Comparison of ENCODE assay signal across 8 cellular contexts in the genomic region with DNA sequence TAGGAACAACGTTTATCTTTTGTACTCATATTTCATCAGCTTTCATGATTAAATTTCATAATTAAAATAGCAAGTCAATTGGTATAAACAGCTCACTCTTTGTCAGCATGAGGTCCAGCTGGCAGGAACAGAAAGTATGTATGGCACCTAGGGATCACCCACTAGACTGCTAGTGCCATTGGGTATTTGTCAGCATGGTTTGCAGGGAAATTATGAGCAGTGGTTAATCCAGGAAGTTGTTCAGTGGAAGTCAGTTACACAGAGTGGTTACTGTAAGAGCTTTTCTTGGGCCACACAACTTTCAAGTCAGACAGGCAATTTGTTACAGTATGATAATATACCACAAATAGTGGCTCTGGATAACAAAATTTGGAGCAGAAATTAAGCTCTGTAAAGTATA.
A peak's percentile ranks its signal among the peaks of the same experiment; 100 is the strongest.
DNase-seq lines count a peak whose midpoint lies in the region; ATAC-seq, FAIRE-seq and TF ChIP-seq lines count a peak whose summit lies in the region.
"Had no signal": no experiment of that assay in that cellular context is flagged by ENCODE, and none has a peak within 500 bp of the region (broad histone marks: within the 10 kb centered on the region; RNA-seq: fewer than 3 reads in every experiment).

No MANE protein-coding gene starts in this region.

- POLR2A ChIA-PET in naive thymus-derived CD4-positive, alpha-beta T cell (lab: Charles Lee) = no interaction called here

- H3K4me1 ChIP-seq in MM.1S (ENCODE audit: low read length) = 0 out of 2 replicates have a peak, but pooled peaks cover 8% of the 10 kb centered on the region
- peaks cover 6 to 11% of the 10 kb centered on the region in 2 donors for H3K4me1 ChIP-seq in naive thymus-derived CD4-positive, alpha-beta T cell (ENCODE audit: control insufficient read depth in 2 of 2, insufficient read depth in 2 of 2, low read length in 2 of 2)
- peaks cover 33% of the 10 kb centered on the region for H3K4me1 ChIP-seq in neural progenitor cell

- H3K27me3 ChIP-seq in MM.1S (replicated peaks; ENCODE audit: insufficient read depth, low read length) = no peaks in the 10 kb centered on the region
- H3K27me3 ChIP-seq in naive thymus-derived CD4-positive, alpha-beta T cell (ENCODE audit: control insufficient read depth in 2 of 2, insufficient read depth in 2 of 2, low read length in 2 of 2) = no peaks in the 10 kb centered on the region
- H3K27me3 ChIP-seq in neural progenitor cell = no peaks in the 10 kb centered on the region

- H2AFZ ChIP-seq in MM.1S (ENCODE audit: low read length) = no peak overlapping the region
- no peak overlapping the region for H2AFZ ChIP-seq in neural progenitor cell (replicated peaks)

- peak overlapping the region; percentile 56 for H3K27ac Mint-ChIP-seq in activated naive CD8-positive, alpha-beta T cell treated with anti-CD3 and anti-CD28 coated beads for 36 hours
- peak overlapping the region in 7 of 9 donors; percentile 42 to 76 (median 54) for H3K27ac Mint-ChIP-seq in naive thymus-derived CD4-positive, alpha-beta T cell
- H3K27ac Mint-ChIP-seq in neural progenitor cell = no peak overlapping the region
- H3K27ac Mint-ChIP-seq: progenitor cell of endocrine pancreas had no signal

- FAIRE-seq in GM12892 (lab: Jason Lieb, UNC) = peak; percentile 62

- intact Hi-C loops in naive thymus-derived CD4-positive, alpha-beta T cell (cut with micrococcal nuclease) = loop anchor here in 1 of 2 donors (5.0 kb wide), 2 partner anchors 35 to 270 kb away; a partner anchor contains a TSS

- H3K27ac ChIP-seq in MM.1S (ENCODE audit: low read length) (no peak overlapping the region), neural progenitor cell (no peak overlapping the region)
- H3K27ac ChIP-seq in naive thymus-derived CD4-positive, alpha-beta T cell (ENCODE audit: low read depth, low read length) = no peak overlapping the region

- H4K20me1 ChIP-seq in MM.1S (ENCODE audit: insufficient read depth, low read length) (no peaks in the 10 kb centered on the region), neural progenitor cell (ENCODE audit: low read depth) (no peaks in the 10 kb centered on the region)

- no peaks in the 10 kb centered on the region for H3K9me3 Mint-ChIP-seq in activated naive CD8-positive, alpha-beta T cell treated with anti-CD3 and anti-CD28 coated beads for 36 hours
- peaks cover 0 to 2% (median 0%) of the 10 kb centered on the region in 11 donors for H3K9me3 Mint-ChIP-seq in naive thymus-derived CD4-positive, alpha-beta T cell
- no peaks in the 10 kb centered on the region for H3K9me3 Mint-ChIP-seq in neural progenitor cell

- H3K4me3 ChIP-seq in MM.1S (ENCODE audit: low read length) (no peak overlapping the region), neural progenitor cell (no peak overlapping the region)
- H3K4me3 ChIP-seq in naive thymus-derived CD4-positive, alpha-beta T cell (ENCODE audit: low read length) = no peak overlapping the region

- H3K4me2 ChIP-seq in MM.1S (ENCODE audit: low read depth, low read length) = 0 out of 2 replicates have a peak overlapping the region, but pooled peaks have one; percentile 1
- no peak overlapping the region for H3K4me2 ChIP-seq in neural progenitor cell

- H3K79me2 ChIP-seq in MM.1S (ENCODE audit: low read length) (no peaks in the 10 kb centered on the region), neural progenitor cell (ENCODE audit: low read depth) (peaks cover 27% of the 10 kb centered on the region)

- H3K9me3 ChIP-seq in MM.1S (replicated peaks; ENCODE audit: insufficient read depth, low read length) (no peaks in the 10 kb centered on the region), neural progenitor cell (ENCODE audit: low read depth) (no peaks in the 10 kb centered on the region)
- H3K9me3 ChIP-seq in naive thymus-derived CD4-positive, alpha-beta T cell (ENCODE audit: control insufficient read depth in 2 of 3, low read length in 3 of 3) = no peaks in the 10 kb centered on the region

- peak; percentile 57 for ATAC-seq in naive thymus-derived CD4-positive, alpha-beta T cell

- CTCF ChIA-PET in naive thymus-derived CD4-positive, alpha-beta T cell (lab: Charles Lee) = interaction anchor here (0.6 kb wide), 1 partner anchor 1514 kb away, joined by 3 read pairs; no protein-coding TSS in a partner anchor

- no peaks in the 10 kb centered on the region for H3K27me3 Mint-ChIP-seq in activated naive CD8-positive, alpha-beta T cell treated with anti-CD3 and anti-CD28 coated beads for 36 hours
- H3K27me3 Mint-ChIP-seq in naive thymus-derived CD4-positive, alpha-beta T cell = no peaks in the 10 kb centered on the region
- H3K27me3 Mint-ChIP-seq in neural progenitor cell (ENCODE audit: insufficient read depth, low read depth) = peaks cover 2% of the 10 kb centered on the region
- H3K27me3 Mint-ChIP-seq: progenitor cell of endocrine pancreas had no signal

- DNase-seq in GM12892 (ENCODE audit: insufficient read length) = no peak
- DNase-seq in MM.1S = peak; percentile 53
- no peak for DNase-seq in activated naive CD8-positive, alpha-beta T cell treated with anti-CD3 and anti-CD28 coated beads for 36 hours
- DNase-seq in naive thymus-derived CD4-positive, alpha-beta T cell = peak in 1 of 9 donors; percentile 5
- DNase-seq in neural progenitor cell (ENCODE audit: low spot score) = no peak
- DNase-seq in nucleus accumbens (lab: John Stamatoyannopoulos, UW) = no peak
- no peak for DNase-seq in superior temporal gyrus (ENCODE audit: extremely low spot score)

- H3K9ac ChIP-seq in MM.1S (ENCODE audit: low read length) = no peak overlapping the region
- H3K9ac ChIP-seq in neural progenitor cell = no peak overlapping the region

- H3K36me3 ChIP-seq in MM.1S (replicated peaks; ENCODE audit: insufficient read depth, low read length) (no peaks in the 10 kb centered on the region), neural progenitor cell (no peaks in the 10 kb centered on the region)
- H3K36me3 ChIP-seq in naive thymus-derived CD4-positive, alpha-beta T cell (ENCODE audit: control insufficient read depth in 2 of 3, insufficient read depth in 3 of 3, low read length in 3 of 3) = no peaks in the 10 kb centered on the region

- no peaks in the 10 kb centered on the region for H3K9me2 ChIP-seq in MM.1S (replicated peaks; ENCODE audit: insufficient read depth, low read length)

- TF ChIP-seq CTCF in MM.1S (IDR thresholded peaks at IDR 0.05; ENCODE audit: low read length) = no peak
- no peak for TF ChIP-seq CTCF in neural progenitor cell (IDR thresholded peaks at IDR 0.05)

- peaks cover 24% of the 10 kb centered on the region for H3K36me3 Mint-ChIP-seq in activated naive CD8-positive, alpha-beta T cell treated with anti-CD3 and anti-CD28 coated beads for 36 hours
- peaks cover 11 to 30% (median 13%) of the 10 kb centered on the region in 5 donors for H3K36me3 Mint-ChIP-seq in naive thymus-derived CD4-positive, alpha-beta T cell
- H3K36me3 Mint-ChIP-seq in neural progenitor cell = peaks cover 7% of the 10 kb centered on the region

- H3K4me3 Mint-ChIP-seq in activated naive CD8-positive, alpha-beta T cell treated with anti-CD3 and anti-CD28 coated beads for 36 hours = no peak overlapping the region
- peak overlapping the region in 4 of 10 donors; percentile 13 to 45 (median 28) for H3K4me3 Mint-ChIP-seq in naive thymus-derived CD4-positive, alpha-beta T cell
- no peak overlapping the region for H3K4me3 Mint-ChIP-seq in neural progenitor cell

- H3F3A ChIP-seq in MM.1S (ENCODE audit: insufficient read depth, low read length) (no peaks in the 10 kb centered on the region), neural progenitor cell (ENCODE audit: low read depth) (peaks cover 17% of the 10 kb centered on the region)

- peaks cover 43% of the 10 kb centered on the region for H3K4me1 Mint-ChIP-seq in activated naive CD8-positive, alpha-beta T cell treated with anti-CD3 and anti-CD28 coated beads for 36 hours
- H3K4me1 Mint-ChIP-seq in naive thymus-derived CD4-positive, alpha-beta T cell = peaks cover 20 to 72% (median 61%) of the 10 kb centered on the region in 7 donors
- H3K4me1 Mint-ChIP-seq in neural progenitor cell = peaks cover 6% of the 10 kb centered on the region

- no peak for TF ChIP-seq POLR2A in GM12892 (IDR thresholded peaks at IDR 0.05; ENCODE audit: low read depth, low read length)
